8 cellular contexts compared by ENCODE assay signal in the genomic region with DNA sequence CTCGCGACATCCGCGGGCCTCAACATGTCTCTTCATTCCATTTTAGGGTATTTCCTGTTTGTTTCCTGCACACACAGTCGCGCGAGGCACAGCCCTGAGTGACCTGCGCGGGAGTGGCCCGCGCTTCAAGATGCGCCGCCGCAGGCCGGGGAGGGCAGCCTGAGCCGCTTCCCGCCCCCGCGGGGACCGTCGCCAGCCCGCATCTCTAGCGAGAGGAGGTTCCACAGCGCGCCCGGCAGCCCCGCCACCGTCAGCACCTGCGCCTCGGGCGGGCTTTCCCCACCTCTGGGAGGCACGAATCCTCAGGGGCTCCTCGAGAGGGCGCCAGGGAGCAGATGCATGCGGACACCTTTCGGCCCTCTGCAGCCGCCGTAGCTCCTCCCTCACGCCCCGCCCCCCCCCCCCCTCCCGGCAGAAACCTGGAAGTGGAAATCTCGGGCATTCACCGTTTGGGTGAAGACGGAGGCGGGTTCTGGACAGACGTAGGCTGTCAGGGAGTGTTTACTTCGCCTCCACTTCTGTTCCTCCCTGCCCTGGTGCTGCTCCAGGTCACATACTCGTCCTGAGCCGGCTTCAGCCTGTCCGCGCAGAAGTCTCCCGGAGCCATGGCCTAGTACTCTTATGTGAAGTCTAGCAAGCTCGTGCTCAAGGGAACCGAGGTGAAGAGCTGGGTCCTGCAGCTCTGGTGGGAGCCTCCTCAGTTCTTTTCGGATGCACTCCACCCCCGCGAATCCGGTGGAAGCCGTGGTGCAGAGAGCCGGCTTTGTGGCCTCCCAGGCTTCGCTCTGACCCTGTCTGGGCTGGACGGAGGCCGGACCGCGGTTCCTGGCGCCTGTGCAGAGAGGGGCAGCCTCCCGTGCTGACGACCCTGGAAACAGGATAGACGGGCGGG.
DNase-seq lines count a peak whose midpoint lies in the region; ATAC-seq and TF ChIP-seq lines count a peak whose summit lies in the region.

No MANE protein-coding gene starts in this region.

- TF ChIP-seq CTCF in AG09319 (IDR thresholded peaks at IDR 0.05; ENCODE audit: low read depth, low read length), result peak; percentile 57

- ATAC-seq in GM19043 (IDR thresholded peaks at IDR 0.05; ENCODE audit: low read depth, unreplicated experiment) (peak; percentile 93), HG03457 (IDR thresholded peaks at IDR 0.05; ENCODE audit: unreplicated experiment) (peak; percentile 92)

- H3K4me1 ChIP-seq in effector memory CD4-positive, alpha-beta T cell (ENCODE audit: control insufficient read depth, insufficient read depth, low read length, poor library complexity, severe bottlenecking), result no peaks in the 10 kb centered on the region

- H3K27me3 ChIP-seq in effector memory CD4-positive, alpha-beta T cell (replicated peaks; ENCODE audit: control insufficient read depth, insufficient read depth, low read length, poor library complexity, severe bottlenecking), result no peaks in the 10 kb centered on the region

- DNase-seq in AG09319 (ENCODE audit: extremely low read depth, low read depth) (peak; percentile 44), NCI-H748 treated with DMSO at 0.1 percent for 48 hours (lab: John Stamatoyannopoulos, UW) (peak; percentile 55), medulla oblongata (ENCODE audit: extremely low spot score) (peak; percentile 66)
- peak; percentile 93 for DNase-seq in activated CD8-positive, alpha-beta memory T cell treated with anti-CD3 and anti-CD28 coated beads for 24 hours
- DNase-seq in effector memory CD4-positive, alpha-beta T cell, result peak; percentile 76 to 89 (median 88)
- DNase-seq in stimulated activated CD8-positive, alpha-beta memory T cell treated with anti-CD3 and anti-CD28 coated beads, Interleukin-15, amount 100 ng/mL, for 24 hours (ENCODE audit: low read depth), result peak; percentile 70

- no peaks in the 10 kb centered on the region for H3K36me3 ChIP-seq in effector memory CD4-positive, alpha-beta T cell (ENCODE audit: control insufficient read depth, insufficient read depth, low read length)

- H3K4me3 ChIP-seq in effector memory CD4-positive, alpha-beta T cell (ENCODE audit: insufficient read depth, low read depth, low read length, poor library complexity, severe bottlenecking), result peak overlapping the region; percentile 77

- H3K27ac ChIP-seq in effector memory CD4-positive, alpha-beta T cell (ENCODE audit: insufficient read depth, low read length, poor library complexity, severe bottlenecking), result peak overlapping the region; percentile 81

- no peaks in the 10 kb centered on the region for H3K9me3 ChIP-seq in effector memory CD4-positive, alpha-beta T cell (ENCODE audit: control insufficient read depth, low read length)

Comparison
In these comparisons a context has a peak if more than half of its experiments do, and no peak if none do; other contexts are left out.
1. Peak in every context shown above with its lines: DNase-seq, ATAC-seq, H3K4me3 ChIP-seq and H3K27ac ChIP-seq.